Comparison of ENCODE assay signal across 20 cellular contexts in genomic region chr1:187042538-187042937, GRCh38.
DNase-seq lines count a peak whose midpoint lies in the region; ATAC-seq and TF ChIP-seq lines count a peak whose summit lies in the region.
"Had no signal": no experiment of that assay in that cellular context is flagged by ENCODE, and none has a peak within 500 bp of the region (broad histone marks: within the 10 kb centered on the region; RNA-seq: fewer than 3 reads in every experiment).

No MANE protein-coding gene starts in this region.

- peaks cover 7% of the 10 kb centered on the region for H3K4me1 Mint-ChIP-seq in MCF 10A (ENCODE audit: insufficient read depth, unreplicated experiment)

- DNase-seq in MCF 10A (ENCODE audit: unreplicated experiment) (peak; percentile 19), breast epithelium (ENCODE audit: low spot score in 2 of 2) (no peak), LNCaP clone FGC (ENCODE audit: low read depth) (peak; percentile 50), OCI-M1 (lab: John Stamatoyannopoulos, UW) (peak; percentile 20), foreskin melanocyte (peak; percentile 1), upper lobe of right lung (no peak), NK-92 (lab: John Stamatoyannopoulos, UW; ENCODE audit: unreplicated experiment) (no peak), LoVo (ENCODE audit: low spot score) (no peak)
- DNase-seq: Calu3; CD8-positive, alpha-beta T cell; DND-41; GM23248; NCI-H1048; NCI-H1436 treated with DMSO at 0.1 percent for 48 hours; NCI-H2029; NCI-H748 treated with DMSO at 0.1 percent for 48 hours had no signal

- H3K4me3 ChIP-seq in breast epithelium (no peak overlapping the region), LNCaP clone FGC (ENCODE audit: low read depth, low read length) (no peak overlapping the region), upper lobe of right lung (no peak overlapping the region)
- H3K4me3 ChIP-seq: GM12878, GM23248, HAP-1 had no signal

- H3K9me3 ChIP-seq in breast epithelium = peaks cover 0 to 5% of the 10 kb centered on the region in 2 donors
- no peaks in the 10 kb centered on the region for H3K9me3 ChIP-seq in upper lobe of right lung
- H3K9me3 ChIP-seq: HAP-1 had no signal

- CTCF ChIA-PET in MCF 10A (lab: Yijun Ruan, JAX) = interaction anchor here (0.5 to 4.7 kb wide), 14 partner anchors 9 to 571 kb away, joined by 3 to 35 read pairs (median 4); no protein-coding TSS in a partner anchor

- no peak for ATAC-seq in upper lobe of right lung
- ATAC-seq: CD8-positive, alpha-beta T cell; GM12878; Panc1 had no signal

- BruUV-seq in MCF 10A (replicated peaks; lab: Mats Ljungman, UMichigan) = no TSS peak

- no peak overlapping the region for H3K4me3 Mint-ChIP-seq in MCF 10A (ENCODE audit: unreplicated experiment)
- H3K4me3 Mint-ChIP-seq: CD8-positive, alpha-beta T cell had no signal

- no peaks in the 10 kb centered on the region for H3K9me3 Mint-ChIP-seq in MCF 10A (ENCODE audit: unreplicated experiment)

- no peaks in the 10 kb centered on the region for H3K36me3 Mint-ChIP-seq in MCF 10A (ENCODE audit: insufficient read depth, unreplicated experiment)
- H3K36me3 Mint-ChIP-seq: CD8-positive, alpha-beta T cell had no signal

- intact Hi-C loops in MCF 10A (cut with micrococcal nuclease) = no loop called here
- intact Hi-C loops in breast epithelium (cut with DNase I; ENCODE audit: low total_unique reads) = no loop called here
- intact Hi-C loops in upper lobe of right lung (cut with DNase I) = no loop called here

- H3K27ac Mint-ChIP-seq in MCF 10A (ENCODE audit: low read depth, unreplicated experiment) = no peak overlapping the region
- H3K27ac Mint-ChIP-seq: CD8-positive, alpha-beta T cell had no signal

- no peaks in the 10 kb centered on the region for H3K27me3 Mint-ChIP-seq in MCF 10A (ENCODE audit: insufficient read depth, unreplicated experiment)

- H3K4me1 ChIP-seq in breast epithelium (no peaks in the 10 kb centered on the region), upper lobe of right lung (no peaks in the 10 kb centered on the region)

- no peak for TF ChIP-seq CTCF in MCF 10A (IDR thresholded peaks at IDR 0.05; ENCODE audit: unreplicated experiment)
- no peak for TF ChIP-seq CTCF in breast epithelium (IDR thresholded peaks at IDR 0.05)
- peak; percentile 37 for TF ChIP-seq CTCF in LNCaP clone FGC (IDR thresholded peaks at IDR 0.05; ENCODE audit: control insufficient read depth, extremely low read depth, insufficient read depth)
- TF ChIP-seq CTCF in upper lobe of right lung (IDR thresholded peaks at IDR 0.05) = no peak

- H3K27ac ChIP-seq in breast epithelium (no peak overlapping the region), upper lobe of right lung (no peak overlapping the region)
- H3K27ac ChIP-seq: GM23248, HL-60 had no signal

- no peak for TF ChIP-seq POLR2A in breast epithelium (IDR thresholded peaks at IDR 0.05)

- POLR2A ChIA-PET in MCF 10A (lab: Yijun Ruan, JAX) = interaction anchor here (0.6 kb wide), 2 partner anchors 38 to 134 kb away, joined by 3 to 5 read pairs; no protein-coding TSS in a partner anchor

- H3K27me3 ChIP-seq in breast epithelium = no peaks in the 10 kb centered on the region
- no peaks in the 10 kb centered on the region for H3K27me3 ChIP-seq in upper lobe of right lung

- H3K36me3 ChIP-seq in breast epithelium = no peaks in the 10 kb centered on the region
- no peaks in the 10 kb centered on the region for H3K36me3 ChIP-seq in upper lobe of right lung
- H3K36me3 ChIP-seq: HAP-1 had no signal

Comparison
In these comparisons a context has a peak if more than half of its experiments do, and no peak if none do; other contexts are left out.
1. DNase-seq: peak in MCF 10A (single experiment), LNCaP clone FGC (single experiment), OCI-M1 (single experiment) and foreskin melanocyte (single experiment); none in breast epithelium (0 of 2), upper lobe of right lung (single experiment), NK-92 (single experiment) and LoVo (single experiment).